8 cellular contexts compared by ENCODE assay signal in the genomic region with DNA sequence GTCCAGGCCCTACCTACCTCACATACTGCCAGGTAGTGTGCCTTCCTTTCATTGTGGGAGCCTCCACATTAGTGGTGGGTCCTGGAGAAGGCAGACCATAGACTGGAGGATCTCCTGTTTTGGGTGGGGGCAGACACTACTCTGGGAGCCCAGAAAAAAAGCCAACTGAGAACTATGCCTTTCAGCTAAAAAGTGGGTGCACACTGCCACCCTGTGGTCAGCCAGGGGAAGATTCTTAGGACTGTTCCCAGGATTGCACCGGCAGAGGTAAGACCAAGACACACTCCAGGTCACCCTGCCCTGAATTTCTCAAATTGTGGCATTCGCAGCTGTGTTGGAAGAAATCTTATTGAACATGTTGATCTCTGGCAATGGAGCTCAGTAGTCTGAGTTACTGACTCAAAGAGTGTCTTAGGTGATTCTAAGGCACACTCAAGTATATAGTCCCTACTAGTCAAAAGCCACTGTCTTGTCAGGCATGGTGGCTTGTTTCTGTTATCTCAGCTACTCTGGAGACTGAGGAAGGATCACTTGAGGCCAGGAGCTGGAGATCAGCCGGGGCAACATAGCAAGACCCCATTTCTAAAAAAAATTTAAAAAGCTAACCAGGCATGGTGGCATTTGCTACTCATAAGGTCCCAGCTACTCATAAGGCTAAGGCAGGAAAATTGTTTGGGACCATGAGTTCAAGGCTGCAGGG. TPM values are rescaled to one million over a fixed set of nuclear protein-coding genes. Genes with fewer than 3 reads are reported as not detected.
A peak's percentile ranks its signal among the peaks of the same experiment; 100 is the strongest.
DNase-seq lines count a peak whose midpoint lies in the region; ATAC-seq and TF ChIP-seq lines count a peak whose summit lies in the region.

No MANE protein-coding gene starts in this region.

- no peak overlapping the region for H2BK120ac ChIP-seq in H9 (ENCODE audit: low read depth, low read length, poor library complexity, severe bottlenecking)

- H3K27me3 Mint-ChIP-seq in Caco-2 (ENCODE audit: insufficient read depth, unreplicated experiment) (no peaks in the 10 kb centered on the region), H9 (ENCODE audit: low read depth) (peaks cover 50% of the 10 kb centered on the region)
- H3K27me3 Mint-ChIP-seq in activated CD4-positive, alpha-beta T cell treated with anti-CD3 and anti-CD28 coated beads, Interleukin-2, amount 10 ng/mL, durations not matched to agents 7 days and 5 days: peaks cover 19% of the 10 kb centered on the region

- no peak overlapping the region for H3K56ac ChIP-seq in H9 (ENCODE audit: insufficient read length, low read depth, low read length)

- no peak overlapping the region for H2BK20ac ChIP-seq in H9 (ENCODE audit: low read depth, low read length, poor library complexity, severe bottlenecking)

- H3K36me3 ChIP-seq in Caco-2 (ENCODE audit: control insufficient read depth, insufficient read depth, low read length): peaks cover 1% of the 10 kb centered on the region; the same call in 1 of the 2 replicates

- H2BK15ac ChIP-seq in H9 (ENCODE audit: low read depth, low read length): no peak overlapping the region

- no peak overlapping the region for H3K9ac ChIP-seq in H9 (ENCODE audit: extremely low read depth, insufficient read length, low read length)

- ATAC-seq in HG02981 (IDR thresholded peaks at IDR 0.05; ENCODE audit: unreplicated experiment): no peak

- no peaks in the 10 kb centered on the region; the same call in 1 of the 2 replicates for H3K79me2 ChIP-seq in H9 (ENCODE audit: insufficient read depth, low read length)

- H3K9me3 ChIP-seq in Caco-2: no peaks in the 10 kb centered on the region
- H3K9me3 ChIP-seq in H9 (ENCODE audit: control insufficient read depth, low read depth, low read length): no peaks in the 10 kb centered on the region

- no peaks in the 10 kb centered on the region for H3K27me3 ChIP-seq in Caco-2 (replicated peaks; ENCODE audit: control insufficient read depth, insufficient read depth, low read length)
- H3K27me3 ChIP-seq in H9 (ENCODE audit: insufficient read depth, low read length): peaks cover 19% of the 10 kb centered on the region

- BruUV-seq in Caco-2 (replicated peaks; lab: Mats Ljungman, UMichigan): no TSS peak

- no peak overlapping the region for H3K4me2 ChIP-seq in H9 (ENCODE audit: insufficient read depth, insufficient read length, low read length)

- H3K4me1 Mint-ChIP-seq in Caco-2 (ENCODE audit: low read depth, unreplicated experiment) (peaks cover 8% of the 10 kb centered on the region), H9 (peaks cover 28 to 41% of the 10 kb centered on the region in 2 experiments)
- peaks cover 42% of the 10 kb centered on the region for H3K4me1 Mint-ChIP-seq in activated CD4-positive, alpha-beta T cell treated with anti-CD3 and anti-CD28 coated beads, Interleukin-2, amount 10 ng/mL, durations not matched to agents 7 days and 5 days

- H3K23ac ChIP-seq in H9 (ENCODE audit: insufficient read length, low read depth, low read length): no peak overlapping the region

- CTCF ChIA-PET in Caco-2 (lab: Charles Lee): interaction anchor here (0.6 to 1.9 kb wide), 14 partner anchors 9 to 92 kb away, joined by 3 to 21 read pairs (median 5); a partner anchor contains a TSS
- CTCF ChIA-PET in activated CD4-positive, alpha-beta T cell treated with anti-CD3 and anti-CD28 coated beads, Interleukin-2, amount 10 ng/mL, durations not matched to agents 7 days and 5 days (lab: Charles Lee): interaction anchor here (0.6 to 7.5 kb wide), 21 partner anchors 9 to 451 kb away, joined by 3 to 82 read pairs (median 4); a partner anchor contains a TSS

- H2AFZ ChIP-seq in H9 (ENCODE audit: low read length): no peak overlapping the region

- POLR2A ChIA-PET in Caco-2 (lab: Charles Lee): interaction anchor here (0.6 kb wide), 1 partner anchor 15 kb away, joined by 6 read pairs; no protein-coding TSS in a partner anchor
- POLR2A ChIA-PET in activated CD4-positive, alpha-beta T cell treated with anti-CD3 and anti-CD28 coated beads, Interleukin-2, amount 10 ng/mL, durations not matched to agents 7 days and 5 days (lab: Charles Lee): interaction anchor here (1.0 to 1.2 kb wide), 2 partner anchors 14 to 16 kb away, joined by 3 read pairs; no protein-coding TSS in a partner anchor

- intact Hi-C loops in Caco-2 (cut with micrococcal nuclease; ENCODE audit: unreplicated experiment): loop anchor here (1.0 kb wide), 1 partner anchor 22 kb away; a partner anchor contains a TSS

- H3K4me3 ChIP-seq in Caco-2 (ENCODE audit: low read depth, low read length): no peak overlapping the region

- H4K20me1 ChIP-seq in H9 (ENCODE audit: control insufficient read depth, insufficient read depth, insufficient read length): no peaks in the 10 kb centered on the region

- H2AK5ac ChIP-seq in H9 (ENCODE audit: insufficient read length, low read length): no peak overlapping the region

- H3K27ac ChIP-seq in H9 (ENCODE audit: insufficient read length, low read depth, low read length): no peak overlapping the region

- TF ChIP-seq CTCF in Caco-2 (IDR thresholded peaks at IDR 0.05; ENCODE audit: insufficient read depth in 1 of 2, low read depth in 1 of 2, low read length in 1 of 2, severe bottlenecking in 1 of 2, unreplicated experiment in 1 of 2) (peak; percentile 86 to 88), H9 (conservative IDR thresholded peaks at IDR 0.05) (peak; percentile 92)

- H3K27ac Mint-ChIP-seq in Caco-2 (ENCODE audit: unreplicated experiment): no peak overlapping the region
- H3K27ac Mint-ChIP-seq in H9: no peak overlapping the region
- no peak overlapping the region for H3K27ac Mint-ChIP-seq in activated CD4-positive, alpha-beta T cell treated with anti-CD3 and anti-CD28 coated beads, Interleukin-2, amount 10 ng/mL, durations not matched to agents 7 days and 5 days

- H3K4ac ChIP-seq in H9 (ENCODE audit: low read depth, low read length): no peak overlapping the region

- H2BK12ac ChIP-seq in H9 (ENCODE audit: insufficient read length, low read depth, low read length): no peak overlapping the region

- H3K36me3 Mint-ChIP-seq in Caco-2 (ENCODE audit: insufficient read depth, unreplicated experiment) (peaks cover 10% of the 10 kb centered on the region), H9 (ENCODE audit: insufficient read depth in 1 of 3, low read depth in 3 of 3) (peaks cover 2 to 15% (median 10%) of the 10 kb centered on the region in 3 experiments; a peak in 6 of 7 replicates)
- peaks cover 15% of the 10 kb centered on the region for H3K36me3 Mint-ChIP-seq in activated CD4-positive, alpha-beta T cell treated with anti-CD3 and anti-CD28 coated beads, Interleukin-2, amount 10 ng/mL, durations not matched to agents 7 days and 5 days (ENCODE audit: low read depth)

- no CpG with 5 or more reads among the region's 3 CpGs for WGBS in H9 (ENCODE audit: extremely low coverage, insufficient read length, low lambda C conversion rate)

- no peak overlapping the region for H3K18ac ChIP-seq in H9 (ENCODE audit: insufficient read length, low read depth, low read length)

- no peak overlapping the region for H4K5ac ChIP-seq in H9 (ENCODE audit: insufficient read length, low read depth, low read length)

- peak; percentile 79 to 81 for DNase-seq in Caco-2
- peak; percentile 77 for DNase-seq in H9
- peak; percentile 20 for DNase-seq in NCI-H524 treated with DMSO at 0.1 percent for 48 hours (lab: John Stamatoyannopoulos, UW)
- DNase-seq in activated CD4-positive, alpha-beta T cell treated with anti-CD3 and anti-CD28 coated beads, Interleukin-2, amount 10 ng/mL, durations not matched to agents 7 days and 5 days: peak; percentile 83
- peak; percentile 81 for DNase-seq in dermis blood vessel endothelial cell
- DNase-seq in lung microvascular endothelial cell (ENCODE audit: low read depth in 2 of 2): peak; percentile 71 to 74
- DNase-seq in stimulated activated CD8-positive, alpha-beta memory T cell treated with anti-CD3 and anti-CD28 coated beads, Interleukin-15, amount 100 ng/mL, for 24 hours (ENCODE audit: low read depth): peak; percentile 32

- no peak overlapping the region for H3K4me3 Mint-ChIP-seq in Caco-2 (ENCODE audit: unreplicated experiment)
- H3K4me3 Mint-ChIP-seq in H9: no peak overlapping the region; a peak in 1 of 5 replicates
- H3K4me3 Mint-ChIP-seq in activated CD4-positive, alpha-beta T cell treated with anti-CD3 and anti-CD28 coated beads, Interleukin-2, amount 10 ng/mL, durations not matched to agents 7 days and 5 days: no peak overlapping the region

- H3K9me3 Mint-ChIP-seq in Caco-2 (ENCODE audit: unreplicated experiment): no peaks in the 10 kb centered on the region
- peaks cover 0 to 3% of the 10 kb centered on the region in 2 experiments; a peak in 2 of 5 replicates for H3K9me3 Mint-ChIP-seq in H9
- H3K9me3 Mint-ChIP-seq in activated CD4-positive, alpha-beta T cell treated with anti-CD3 and anti-CD28 coated beads, Interleukin-2, amount 10 ng/mL, durations not matched to agents 7 days and 5 days: no peaks in the 10 kb centered on the region

- no peak overlapping the region for H4K8ac ChIP-seq in H9 (replicated peaks; ENCODE audit: insufficient read length, low read depth, low read length)

- H4K91ac ChIP-seq in H9 (ENCODE audit: insufficient read length, low read depth, low read length): no peak overlapping the region

- H2BK5ac ChIP-seq in H9 (ENCODE audit: insufficient read length, low read length): no peak overlapping the region

- no peaks in the 10 kb centered on the region for H3K79me1 ChIP-seq in H9 (ENCODE audit: insufficient read depth, low read depth, low read length, poor library complexity, severe bottlenecking)

- peaks cover 16% of the 10 kb centered on the region for H3K23me2 ChIP-seq in H9 (ENCODE audit: insufficient read length, low read depth, low read length, poor library complexity, severe bottlenecking)

- H3K4me1 ChIP-seq in Caco-2 (peaks cover 9% of the 10 kb centered on the region), H9 (ENCODE audit: insufficient read depth, low read length) (peaks cover 4% of the 10 kb centered on the region; the same call in 1 of the 2 replicates)

- no peak overlapping the region for H3T11ph ChIP-seq in H9 (ENCODE audit: low read length)

- no peak overlapping the region for H3K14ac ChIP-seq in H9 (ENCODE audit: insufficient read depth, low read length)

RNA-seq across cellular contexts. Expression of a gene that starts 3.6 kb away (rescaled TPM):
- 102 and 103 TPM in 2 replicates for total RNA-seq in Caco-2 (2022)
- 68.2 and 68.3 TPM in 2 replicates for total RNA-seq in H9 (2021)
- total RNA-seq in activated CD4-positive, alpha-beta T cell treated with anti-CD3 and anti-CD28 coated beads, Interleukin-2, amount 10 ng/mL, durations not matched to agents 7 days and 5 days: 10 to 100 TPM; 57.7 to 62.2 TPM
- total RNA-seq in dermis blood vessel endothelial cell: 37.1 and 63.5 TPM in 2 replicates
- total RNA-seq in lung microvascular endothelial cell: 29.2 and 31.0 TPM in 2 replicates

RNA-seq across cellular contexts. Expression of a gene that starts 5.1 kb away (rescaled TPM):
- total RNA-seq in Caco-2 (2022) (not detected in 2 replicates), H9 (2021) (not detected in 2 replicates), dermis blood vessel endothelial cell (0.09 and 0.51 TPM in 2 replicates), lung microvascular endothelial cell (under 0.01 and 0.20 TPM in 2 replicates)
- total RNA-seq in activated CD4-positive, alpha-beta T cell treated with anti-CD3 and anti-CD28 coated beads, Interleukin-2, amount 10 ng/mL, durations not matched to agents 7 days and 5 days: under 1 TPM; 0.46 to 0.69 TPM

RNA-seq across cellular contexts. Expression of a gene that starts 12.5 kb away (rescaled TPM):
- 50.1 and 52.0 TPM in 2 replicates for total RNA-seq in Caco-2 (2022)
- 39.2 and 41.5 TPM in 2 replicates for total RNA-seq in H9 (2021)
- 100 to 1,000 TPM; 114 to 125 TPM for total RNA-seq in activated CD4-positive, alpha-beta T cell treated with anti-CD3 and anti-CD28 coated beads, Interleukin-2, amount 10 ng/mL, durations not matched to agents 7 days and 5 days
- total RNA-seq in dermis blood vessel endothelial cell: 36.8 and 45.3 TPM in 2 replicates
- 23.5 and 27.0 TPM in 2 replicates for total RNA-seq in lung microvascular endothelial cell

RNA-seq across cellular contexts. Expression of a gene that starts 13.7 kb away (rescaled TPM):
- total RNA-seq in Caco-2 (2022) (66.1 and 70.0 TPM in 2 replicates), H9 (2021) (35.2 and 40.0 TPM in 2 replicates), dermis blood vessel endothelial cell (65.3 and 74.4 TPM in 2 replicates), lung microvascular endothelial cell (65.3 and 71.5 TPM in 2 replicates)
- total RNA-seq in activated CD4-positive, alpha-beta T cell treated with anti-CD3 and anti-CD28 coated beads, Interleukin-2, amount 10 ng/mL, durations not matched to agents 7 days and 5 days: 100 to 1,000 TPM; 150 to 153 TPM

RNA-seq across cellular contexts. Expression of a gene that starts 18.0 kb away (rescaled TPM):
- total RNA-seq in Caco-2 (2022) (5.6 and 7.1 TPM in 2 replicates), H9 (2021) (8.7 and 8.9 TPM in 2 replicates), dermis blood vessel endothelial cell (7.0 and 10.4 TPM in 2 replicates), lung microvascular endothelial cell (3.3 and 3.4 TPM in 2 replicates)
- total RNA-seq in activated CD4-positive, alpha-beta T cell treated with anti-CD3 and anti-CD28 coated beads, Interleukin-2, amount 10 ng/mL, durations not matched to agents 7 days and 5 days: 10 to 100 TPM; 66.3 to 68.5 TPM

Comparison
In these comparisons a context has a peak if more than half of its experiments do, and no peak if none do; other contexts are left out.
1. DNase-seq: peak in every context shown above with its lines; median percentile 83 in activated CD4-positive, alpha-beta T cell treated with anti-CD3 and anti-CD28 coated beads, Interleukin-2, amount 10 ng/mL, durations not matched to agents 7 days and 5 days; 81 in dermis blood vessel endothelial cell; 80 in Caco-2; 77 in H9; 72 in lung microvascular endothelial cell; 32 in stimulated activated CD8-positive, alpha-beta memory T cell treated with anti-CD3 and anti-CD28 coated beads, Interleukin-15, amount 100 ng/mL, for 24 hours; 20 in NCI-H524 treated with DMSO at 0.1 percent for 48 hours.